In the genomic region with DNA sequence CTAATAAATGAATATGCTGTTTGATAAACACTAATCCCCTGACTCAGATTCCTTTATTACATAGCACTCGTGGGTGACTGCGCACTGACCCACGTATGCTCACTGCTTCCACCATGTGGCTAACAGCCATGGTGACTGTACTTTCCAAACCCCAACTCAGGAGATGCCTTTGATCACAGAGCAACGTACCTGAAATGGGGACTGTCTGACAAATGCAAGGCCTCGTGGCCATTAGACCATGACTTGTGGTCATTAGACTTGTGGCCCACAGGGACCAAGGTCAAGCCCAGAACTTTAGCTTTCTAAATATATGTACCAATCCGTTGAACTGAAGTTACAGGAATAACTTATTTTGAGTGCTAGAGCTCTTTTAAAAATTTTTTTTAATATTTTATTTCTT, we compare ENCODE assay signal across 1 cellular context.
TF ChIP-seq lines count a peak whose summit lies in the region.

No MANE protein-coding gene starts in this region.

TF ChIP-seq in H1, 55 proteins besides CTCF, POLR2A, EP300 and RAD21:
- TF ChIP-seq KDM1A (IDR thresholded peaks at IDR 0.05; ENCODE audit: borderline replicate concordance, low read length) (no peak), POU5F1 (IDR thresholded peaks at IDR 0.05; ENCODE audit: low read depth, low read length) (no peak), TAF7 (optimal IDR thresholded peaks at IDR 0.05; ENCODE audit: borderline replicate concordance, low read depth, low read length) (no peak), CREB1 (IDR thresholded peaks at IDR 0.05) (peak; percentile 26; the same call in 1 of the 2 replicates), POLR2AphosphoS5 (IDR thresholded peaks at IDR 0.05; ENCODE audit: low read depth, low read length) (no peak), KDM5A (IDR thresholded peaks at IDR 0.05; ENCODE audit: low read length) (no peak), ATF2 (IDR thresholded peaks at IDR 0.05; ENCODE audit: low read length) (no peak), CTBP2 (IDR thresholded peaks at IDR 0.05; ENCODE audit: borderline replicate concordance, insufficient read depth, insufficient read length, low read length) (no peak), YY1 (IDR thresholded peaks at IDR 0.05; ENCODE audit: low read depth, low read length) (0 out of 2 replicates have a peak, but pooled peaks have one; percentile 8), EGR1 (IDR thresholded peaks at IDR 0.05; ENCODE audit: borderline replicate concordance, low read depth, low read length) (no peak), TBP (IDR thresholded peaks at IDR 0.05; ENCODE audit: low read depth, low read length) (no peak)
- TF ChIP-seq, protein P1, sequence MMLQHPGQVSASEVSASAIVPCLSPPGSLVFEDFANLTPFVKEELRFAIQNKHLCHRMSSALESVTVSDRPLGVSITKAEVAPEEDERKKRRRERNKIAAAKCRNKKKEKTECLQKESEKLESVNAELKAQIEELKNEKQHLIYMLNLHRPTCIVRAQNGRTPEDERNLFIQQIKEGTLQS (IDR thresholded peaks at IDR 0.05; ENCODE audit: insufficient read depth, low read depth, low read length) = no peak
- TF ChIP-seq, protein P2, sequence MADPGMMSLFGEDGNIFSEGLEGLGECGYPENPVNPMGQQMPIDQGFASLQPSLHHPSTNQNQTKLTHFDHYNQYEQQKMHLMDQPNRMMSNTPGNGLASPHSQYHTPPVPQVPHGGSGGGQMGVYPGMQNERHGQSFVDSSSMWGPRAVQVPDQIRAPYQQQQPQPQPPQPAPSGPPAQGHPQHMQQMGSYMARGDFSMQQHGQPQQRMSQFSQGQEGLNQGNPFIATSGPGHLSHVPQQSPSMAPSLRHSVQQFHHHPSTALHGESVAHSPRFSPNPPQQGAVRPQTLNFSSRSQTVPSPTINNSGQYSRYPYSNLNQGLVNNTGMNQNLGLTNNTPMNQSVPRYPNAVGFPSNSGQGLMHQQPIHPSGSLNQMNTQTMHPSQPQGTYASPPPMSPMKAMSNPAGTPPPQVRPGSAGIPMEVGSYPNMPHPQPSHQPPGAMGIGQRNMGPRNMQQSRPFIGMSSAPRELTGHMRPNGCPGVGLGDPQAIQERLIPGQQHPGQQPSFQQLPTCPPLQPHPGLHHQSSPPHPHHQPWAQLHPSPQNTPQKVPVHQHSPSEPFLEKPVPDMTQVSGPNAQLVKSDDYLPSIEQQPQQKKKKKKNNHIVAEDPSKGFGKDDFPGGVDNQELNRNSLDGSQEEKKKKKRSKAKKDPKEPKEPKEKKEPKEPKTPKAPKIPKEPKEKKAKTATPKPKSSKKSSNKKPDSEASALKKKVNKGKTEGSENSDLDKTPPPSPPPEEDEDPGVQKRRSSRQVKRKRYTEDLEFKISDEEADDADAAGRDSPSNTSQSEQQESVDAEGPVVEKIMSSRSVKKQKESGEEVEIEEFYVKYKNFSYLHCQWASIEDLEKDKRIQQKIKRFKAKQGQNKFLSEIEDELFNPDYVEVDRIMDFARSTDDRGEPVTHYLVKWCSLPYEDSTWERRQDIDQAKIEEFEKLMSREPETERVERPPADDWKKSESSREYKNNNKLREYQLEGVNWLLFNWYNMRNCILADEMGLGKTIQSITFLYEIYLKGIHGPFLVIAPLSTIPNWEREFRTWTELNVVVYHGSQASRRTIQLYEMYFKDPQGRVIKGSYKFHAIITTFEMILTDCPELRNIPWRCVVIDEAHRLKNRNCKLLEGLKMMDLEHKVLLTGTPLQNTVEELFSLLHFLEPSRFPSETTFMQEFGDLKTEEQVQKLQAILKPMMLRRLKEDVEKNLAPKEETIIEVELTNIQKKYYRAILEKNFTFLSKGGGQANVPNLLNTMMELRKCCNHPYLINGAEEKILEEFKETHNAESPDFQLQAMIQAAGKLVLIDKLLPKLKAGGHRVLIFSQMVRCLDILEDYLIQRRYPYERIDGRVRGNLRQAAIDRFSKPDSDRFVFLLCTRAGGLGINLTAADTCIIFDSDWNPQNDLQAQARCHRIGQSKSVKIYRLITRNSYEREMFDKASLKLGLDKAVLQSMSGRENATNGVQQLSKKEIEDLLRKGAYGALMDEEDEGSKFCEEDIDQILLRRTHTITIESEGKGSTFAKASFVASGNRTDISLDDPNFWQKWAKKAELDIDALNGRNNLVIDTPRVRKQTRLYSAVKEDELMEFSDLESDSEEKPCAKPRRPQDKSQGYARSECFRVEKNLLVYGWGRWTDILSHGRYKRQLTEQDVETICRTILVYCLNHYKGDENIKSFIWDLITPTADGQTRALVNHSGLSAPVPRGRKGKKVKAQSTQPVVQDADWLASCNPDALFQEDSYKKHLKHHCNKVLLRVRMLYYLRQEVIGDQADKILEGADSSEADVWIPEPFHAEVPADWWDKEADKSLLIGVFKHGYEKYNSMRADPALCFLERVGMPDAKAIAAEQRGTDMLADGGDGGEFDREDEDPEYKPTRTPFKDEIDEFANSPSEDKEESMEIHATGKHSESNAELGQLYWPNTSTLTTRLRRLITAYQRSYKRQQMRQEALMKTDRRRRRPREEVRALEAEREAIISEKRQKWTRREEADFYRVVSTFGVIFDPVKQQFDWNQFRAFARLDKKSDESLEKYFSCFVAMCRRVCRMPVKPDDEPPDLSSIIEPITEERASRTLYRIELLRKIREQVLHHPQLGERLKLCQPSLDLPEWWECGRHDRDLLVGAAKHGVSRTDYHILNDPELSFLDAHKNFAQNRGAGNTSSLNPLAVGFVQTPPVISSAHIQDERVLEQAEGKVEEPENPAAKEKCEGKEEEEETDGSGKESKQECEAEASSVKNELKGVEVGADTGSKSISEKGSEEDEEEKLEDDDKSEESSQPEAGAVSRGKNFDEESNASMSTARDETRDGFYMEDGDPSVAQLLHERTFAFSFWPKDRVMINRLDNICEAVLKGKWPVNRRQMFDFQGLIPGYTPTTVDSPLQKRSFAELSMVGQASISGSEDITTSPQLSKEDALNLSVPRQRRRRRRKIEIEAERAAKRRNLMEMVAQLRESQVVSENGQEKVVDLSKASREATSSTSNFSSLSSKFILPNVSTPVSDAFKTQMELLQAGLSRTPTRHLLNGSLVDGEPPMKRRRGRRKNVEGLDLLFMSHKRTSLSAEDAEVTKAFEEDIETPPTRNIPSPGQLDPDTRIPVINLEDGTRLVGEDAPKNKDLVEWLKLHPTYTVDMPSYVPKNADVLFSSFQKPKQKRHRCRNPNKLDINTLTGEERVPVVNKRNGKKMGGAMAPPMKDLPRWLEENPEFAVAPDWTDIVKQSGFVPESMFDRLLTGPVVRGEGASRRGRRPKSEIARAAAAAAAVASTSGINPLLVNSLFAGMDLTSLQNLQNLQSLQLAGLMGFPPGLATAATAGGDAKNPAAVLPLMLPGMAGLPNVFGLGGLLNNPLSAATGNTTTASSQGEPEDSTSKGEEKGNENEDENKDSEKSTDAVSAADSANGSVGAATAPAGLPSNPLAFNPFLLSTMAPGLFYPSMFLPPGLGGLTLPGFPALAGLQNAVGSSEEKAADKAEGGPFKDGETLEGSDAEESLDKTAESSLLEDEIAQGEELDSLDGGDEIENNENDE (IDR thresholded peaks at IDR 0.05; ENCODE audit: insufficient replicate concordance, low read length) = no peak
